In genomic region chr2:144510206-144510991, GRCh38 we compare ENCODE assay signal across 9 cellular contexts. TPM values are rescaled to one million over a fixed set of nuclear protein-coding genes. Genes with fewer than 3 reads are reported as not detected.
DNase-seq lines count a peak whose midpoint lies in the region; TF ChIP-seq lines count a peak whose summit lies in the region.
"Had no signal": no experiment of that assay in that cellular context is flagged by ENCODE, and none has a peak within 500 bp of the region (broad histone marks: within the 10 kb centered on the region; RNA-seq: fewer than 3 reads in every experiment).

No MANE protein-coding gene starts in this region.

- H3K27ac Mint-ChIP-seq in mesothelial cell of epicardium = peak overlapping the region; percentile 96

- DNase-seq in DMS153 (lab: John Stamatoyannopoulos, UW) (peak; percentile 4), DMS153 treated with DMSO at 0.1 percent for 48 hours (lab: John Stamatoyannopoulos, UW; ENCODE audit: unreplicated experiment) (no peak), HCEC 1CT (peak; percentile 75), NCI-H1048 (lab: John Stamatoyannopoulos, UW) (peak; percentile 71), coronary artery (ENCODE audit: low spot score) (no peak), mesothelial cell of epicardium (ENCODE audit: low spot score in 2 of 2, unreplicated experiment in 2 of 2) (no peak), uterus (no peak), HPDE6-E6E7 (ENCODE audit: extremely low spot score) (no peak)

- intact Hi-C loops in uterus (cut with DNase I; ENCODE audit: low total_unique reads) = no loop called here

- no peaks in the 10 kb centered on the region for H3K27me3 Mint-ChIP-seq in mesothelial cell of epicardium (ENCODE audit: low read depth)

- H3K27ac ChIP-seq in coronary artery = peak overlapping the region; percentile 93 to 94
- H3K27ac ChIP-seq in uterus = peak overlapping the region; percentile 95 to 97
- H3K27ac ChIP-seq: 22Rv1 had no signal

- no peak for TF ChIP-seq CTCF in coronary artery (IDR thresholded peaks at IDR 0.05)
- no peak for TF ChIP-seq CTCF in mesothelial cell of epicardium (IDR thresholded peaks at IDR 0.05; ENCODE audit: unreplicated experiment)
- TF ChIP-seq CTCF in uterus (IDR thresholded peaks at IDR 0.05) = no peak

- peaks cover 97% of the 10 kb centered on the region for H3K4me1 Mint-ChIP-seq in mesothelial cell of epicardium

- H3K36me3 ChIP-seq in uterus = no peaks in the 10 kb centered on the region

- no peak for TF ChIP-seq POLR2A in uterus (IDR thresholded peaks at IDR 0.05)

- H3K4me3 ChIP-seq in coronary artery (peak overlapping the region; percentile 78), uterus (no peak overlapping the region)

- no peaks in the 10 kb centered on the region for H3K36me3 Mint-ChIP-seq in mesothelial cell of epicardium

- no peaks in the 10 kb centered on the region for H3K9me3 ChIP-seq in uterus

- no peaks in the 10 kb centered on the region for H3K27me3 ChIP-seq in uterus

- H3K4me3 Mint-ChIP-seq in mesothelial cell of epicardium = peak overlapping the region; percentile 54

- no peaks in the 10 kb centered on the region for H3K9me3 Mint-ChIP-seq in mesothelial cell of epicardium

- no peaks in the 10 kb centered on the region for H3K4me1 ChIP-seq in uterus

RNA-seq across cellular contexts. Expression of gene ZEB2, which starts 9.5 kb away (rescaled TPM):
- total RNA-seq in mesothelial cell of epicardium (105 to 111 TPM (median 110 TPM) in 3 replicates), uterus (100 to 1,000 TPM in 3 of 4 donors, 10 to 100 TPM in 1; 35.9 to 177 (median 120) TPM)

Comparison
In these comparisons a context has a peak if more than half of its experiments do, and no peak if none do; other contexts are left out.
1. DNase-seq: peak in DMS153 (single experiment), HCEC 1CT (single experiment) and NCI-H1048 (single experiment); none in DMS153 treated with DMSO at 0.1 percent for 48 hours (single experiment), coronary artery (single experiment), mesothelial cell of epicardium (0 of 2), uterus (0 of 2) and HPDE6-E6E7 (single experiment).